ENCODE assay signal across 12 cellular contexts in the genomic region with DNA sequence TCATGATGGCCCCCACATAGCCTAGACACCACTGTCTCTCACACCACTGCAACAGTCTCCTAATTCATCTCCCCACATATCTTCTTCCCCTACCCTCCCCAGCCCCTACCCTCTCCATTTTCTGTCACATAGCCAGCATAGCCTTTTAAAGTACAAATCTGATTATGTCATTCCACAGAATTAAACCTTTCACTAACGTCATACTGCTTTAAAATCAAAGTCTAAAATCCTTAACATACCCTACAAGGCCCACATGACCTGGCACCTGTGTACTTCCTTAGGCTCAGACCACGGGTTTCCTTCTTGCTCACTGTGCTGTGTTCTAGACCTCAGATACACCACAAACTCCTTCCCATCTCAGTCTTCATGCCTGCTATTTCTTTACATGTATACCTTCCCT. TPM values are rescaled to one million over a fixed set of nuclear protein-coding genes. Genes with fewer than 3 reads are reported as not detected.
DNase-seq lines count a peak whose midpoint lies in the region; ATAC-seq lines count a peak whose summit lies in the region.
"Had no signal": no experiment of that assay in that cellular context is flagged by ENCODE, and none has a peak within 500 bp of the region (broad histone marks: within the 10 kb centered on the region; RNA-seq: fewer than 3 reads in every experiment).

No MANE protein-coding gene starts in this region.

- no peaks in the 10 kb centered on the region; the same call in 1 of the 2 replicates for H3K36me3 ChIP-seq in HAP-1 (replicated peaks)

- no peak overlapping the region for H3K27ac Mint-ChIP-seq in activated naive CD4-positive, alpha-beta T cell treated with anti-CD3 and anti-CD28 coated beads for 36 hours
- no peak overlapping the region for H3K27ac Mint-ChIP-seq in activated CD4-positive, alpha-beta memory T cell treated with anti-CD3 and anti-CD28 coated beads for 36 hours
- H3K27ac Mint-ChIP-seq in stimulated activated effector memory CD8-positive, alpha-beta T cell treated with anti-CD3 and anti-CD28 coated beads, Interleukin-12 subunit alpha, Interleukin-12 subunit beta, amount 100 ng/mL, for 72 hours: no peak overlapping the region

- no peak overlapping the region for H3K4me3 Mint-ChIP-seq in activated naive CD4-positive, alpha-beta T cell treated with anti-CD3 and anti-CD28 coated beads for 36 hours
- H3K4me3 Mint-ChIP-seq in activated CD4-positive, alpha-beta memory T cell treated with anti-CD3 and anti-CD28 coated beads for 36 hours: no peak overlapping the region
- H3K4me3 Mint-ChIP-seq in stimulated activated effector memory CD8-positive, alpha-beta T cell treated with anti-CD3 and anti-CD28 coated beads, Interleukin-12 subunit alpha, Interleukin-12 subunit beta, amount 100 ng/mL, for 72 hours: no peak overlapping the region

- ATAC-seq in HG02623 (IDR thresholded peaks at IDR 0.05; ENCODE audit: unreplicated experiment) (peak; percentile 84), HG03196 (IDR thresholded peaks at IDR 0.05; ENCODE audit: unreplicated experiment) (no peak), HG03025 (IDR thresholded peaks at IDR 0.05; ENCODE audit: low FRiP score, unreplicated experiment) (no peak)
- peak; percentile 99 for ATAC-seq in stimulated activated effector memory CD8-positive, alpha-beta T cell treated with anti-CD3 and anti-CD28 coated beads, Interleukin-12 subunit alpha, Interleukin-12 subunit beta, amount 100 ng/mL, for 72 hours

- no peaks in the 10 kb centered on the region for H3K36me3 Mint-ChIP-seq in activated naive CD4-positive, alpha-beta T cell treated with anti-CD3 and anti-CD28 coated beads for 36 hours (ENCODE audit: low read depth)
- peaks cover 2% of the 10 kb centered on the region for H3K36me3 Mint-ChIP-seq in activated CD4-positive, alpha-beta memory T cell treated with anti-CD3 and anti-CD28 coated beads for 36 hours
- H3K36me3 Mint-ChIP-seq in stimulated activated effector memory CD8-positive, alpha-beta T cell treated with anti-CD3 and anti-CD28 coated beads, Interleukin-12 subunit alpha, Interleukin-12 subunit beta, amount 100 ng/mL, for 72 hours: peaks cover 2% of the 10 kb centered on the region

- in situ Hi-C loops in HAP-1 (cut with MboI; ENCODE audit: low sequenced_read_pairs): no loop called here

- intact Hi-C loops in activated naive CD4-positive, alpha-beta T cell treated with anti-CD3 and anti-CD28 coated beads for 36 hours (cut with micrococcal nuclease): loop anchor here (1.0 to 2.0 kb wide), 3 partner anchors 104 to 377 kb away; no protein-coding TSS in a partner anchor
- intact Hi-C loops in activated CD4-positive, alpha-beta memory T cell treated with anti-CD3 and anti-CD28 coated beads for 36 hours (cut with micrococcal nuclease): no loop called here

- H3K27me3 Mint-ChIP-seq in activated naive CD4-positive, alpha-beta T cell treated with anti-CD3 and anti-CD28 coated beads for 36 hours (ENCODE audit: low read depth): no peaks in the 10 kb centered on the region
- H3K27me3 Mint-ChIP-seq in activated CD4-positive, alpha-beta memory T cell treated with anti-CD3 and anti-CD28 coated beads for 36 hours: no peaks in the 10 kb centered on the region

- peaks cover 8% of the 10 kb centered on the region for H3K4me1 ChIP-seq in HAP-1

- POLR2A ChIA-PET in activated CD4-positive, alpha-beta memory T cell treated with anti-CD3 and anti-CD28 coated beads for 36 hours (lab: Charles Lee): no interaction called here

- no peak overlapping the region for H3K4me3 ChIP-seq in HAP-1

- no peaks in the 10 kb centered on the region for H3K27me3 ChIP-seq in HAP-1 (ENCODE audit: low read depth)

- peaks cover 16% of the 10 kb centered on the region for H3K4me1 Mint-ChIP-seq in activated naive CD4-positive, alpha-beta T cell treated with anti-CD3 and anti-CD28 coated beads for 36 hours (ENCODE audit: low read depth)
- H3K4me1 Mint-ChIP-seq in activated CD4-positive, alpha-beta memory T cell treated with anti-CD3 and anti-CD28 coated beads for 36 hours (ENCODE audit: low read depth): peaks cover 18% of the 10 kb centered on the region
- peaks cover 16% of the 10 kb centered on the region for H3K4me1 Mint-ChIP-seq in stimulated activated effector memory CD8-positive, alpha-beta T cell treated with anti-CD3 and anti-CD28 coated beads, Interleukin-12 subunit alpha, Interleukin-12 subunit beta, amount 100 ng/mL, for 72 hours

- H3K9me3 Mint-ChIP-seq in activated naive CD4-positive, alpha-beta T cell treated with anti-CD3 and anti-CD28 coated beads for 36 hours: no peaks in the 10 kb centered on the region
- no peaks in the 10 kb centered on the region for H3K9me3 Mint-ChIP-seq in activated CD4-positive, alpha-beta memory T cell treated with anti-CD3 and anti-CD28 coated beads for 36 hours
- H3K9me3 Mint-ChIP-seq in stimulated activated effector memory CD8-positive, alpha-beta T cell treated with anti-CD3 and anti-CD28 coated beads, Interleukin-12 subunit alpha, Interleukin-12 subunit beta, amount 100 ng/mL, for 72 hours: no peaks in the 10 kb centered on the region

- CTCF ChIA-PET in activated naive CD4-positive, alpha-beta T cell treated with anti-CD3 and anti-CD28 coated beads for 36 hours (lab: Charles Lee): no interaction called here
- CTCF ChIA-PET in activated CD4-positive, alpha-beta memory T cell treated with anti-CD3 and anti-CD28 coated beads for 36 hours (lab: Charles Lee): no interaction called here

- no peaks in the 10 kb centered on the region for H3K9me3 ChIP-seq in HAP-1

- peak; percentile 74 for DNase-seq in activated naive CD4-positive, alpha-beta T cell treated with anti-CD3 and anti-CD28 coated beads for 36 hours
- no peak for DNase-seq in activated naive CD4-positive, alpha-beta T cell treated with Interleukin-2 at 50 U/mL for 16 hours
- DNase-seq in activated CD4-positive, alpha-beta memory T cell treated with anti-CD3 and anti-CD28 coated beads for 36 hours: peak; percentile 65
- peak in 1 of 2 donors; percentile 4 for DNase-seq in stimulated activated effector memory CD8-positive, alpha-beta T cell treated with anti-CD3 and anti-CD28 coated beads, Interleukin-12 subunit alpha, Interleukin-12 subunit beta, amount 100 ng/mL, for 72 hours (ENCODE audit: low spot score in 2 of 2)
- DNase-seq in HAP-1 (ENCODE audit: low spot score in 2 of 2): no peak
- DNase-seq: foreskin melanocyte; GF-D8; NK-92 treated with Interleukin-12 subunit alpha and Interleukin-12 subunit beta, amount 100 ng/mL, for 24 hours; posterior cingulate gyrus had no signal

RNA-seq across cellular contexts. Expression of a gene that starts 5.9 kb away (rescaled TPM):
- total RNA-seq in activated naive CD4-positive, alpha-beta T cell treated with anti-CD3 and anti-CD28 coated beads for 36 hours: 1 to 10 TPM; 7.1 to 7.5 TPM
- 10 to 100 TPM; 14.0 to 16.3 TPM for total RNA-seq in activated CD4-positive, alpha-beta memory T cell treated with anti-CD3 and anti-CD28 coated beads for 36 hours

Comparison
In these comparisons a context has a peak if more than half of its experiments do, and no peak if none do; other contexts are left out.
1. DNase-seq: peak in activated naive CD4-positive, alpha-beta T cell treated with anti-CD3 and anti-CD28 coated beads for 36 hours (single experiment) and activated CD4-positive, alpha-beta memory T cell treated with anti-CD3 and anti-CD28 coated beads for 36 hours (single experiment); none in activated naive CD4-positive, alpha-beta T cell treated with Interleukin-2 at 50 U/mL for 16 hours (single experiment) and HAP-1 (0 of 2).
2. ATAC-seq: peak in HG02623 (single experiment) and stimulated activated effector memory CD8-positive, alpha-beta T cell treated with anti-CD3 and anti-CD28 coated beads, Interleukin-12 subunit alpha, Interleukin-12 subunit beta, amount 100 ng/mL, for 72 hours (single experiment); none in HG03196 (single experiment) and HG03025 (single experiment).